In genomic region chr1:229863651-229864545, GRCh38 we compare ENCODE assay signal across 22 cellular contexts.
DNase-seq lines count a peak whose midpoint lies in the region; ATAC-seq, FAIRE-seq and TF ChIP-seq lines count a peak whose summit lies in the region.
"Had no signal": no experiment of that assay in that cellular context is flagged by ENCODE, and none has a peak within 500 bp of the region (broad histone marks: within the 10 kb centered on the region; RNA-seq: fewer than 3 reads in every experiment).

No MANE protein-coding gene starts in this region.

- peaks cover 77% of the 10 kb centered on the region for H3K4me1 Mint-ChIP-seq in brain
- H3K4me1 Mint-ChIP-seq: activated B cell treated with CpG ODN at 0.5 μM for 24 hours; activated CD4-positive, alpha-beta memory T cell treated with anti-CD3 and anti-CD28 coated beads, Interleukin-2, amount 10 ng/mL, durations not matched to agents 7 days and 5 days; CD8-positive, alpha-beta memory T cell; central memory CD8-positive, alpha-beta T cell had no signal

- DNase-seq in left ventricle myocardium inferior (peak; percentile 46), pons (ENCODE audit: low spot score) (peak; percentile 49), uterus (no peak), GM12892 (ENCODE audit: insufficient read length) (no peak)
- DNase-seq: activated B cell treated with CpG ODN at 0.5 μM for 24 hours; activated CD4-positive, alpha-beta memory T cell treated with anti-CD3 and anti-CD28 coated beads, Interleukin-2, amount 10 ng/mL, durations not matched to agents 7 days and 5 days; CD8-positive, alpha-beta memory T cell; DMS53; Kasumi-1; NCI-H1092 treated with DMSO at 0.1 percent for 48 hours; NCI-H510A treated with DMSO at 0.1 percent for 48 hours; NK-92 treated with Interleukin-12 subunit alpha and Interleukin-12 subunit beta, amount 100 ng/mL, for 24 hours; T1000 had no signal

- peak overlapping the region; percentile 93 for H3K27ac ChIP-seq in left ventricle myocardium inferior (replicated peaks)
- peak overlapping the region; percentile 16 to 56 for H3K27ac ChIP-seq in uterus
- H3K27ac ChIP-seq: neutrophil had no signal

- H3K4me3 ChIP-seq in left ventricle myocardium inferior (no peak overlapping the region), uterus (no peak overlapping the region)
- H3K4me3 ChIP-seq: GM12878 had no signal

- H3K4me1 ChIP-seq in left ventricle myocardium inferior, result peaks cover 54% of the 10 kb centered on the region
- H3K4me1 ChIP-seq in uterus, result no peaks in the 10 kb centered on the region

- TF ChIP-seq CTCF in brain (conservative IDR thresholded peaks at IDR 0.05) (no peak), left ventricle myocardium inferior (IDR thresholded peaks at IDR 0.05; ENCODE audit: borderline replicate concordance) (no peak), uterus (IDR thresholded peaks at IDR 0.05) (no peak)

- peak overlapping the region in 3 of 5 experiments; percentile 81 to 96 (median 94) for H3K27ac Mint-ChIP-seq in brain
- H3K27ac Mint-ChIP-seq: activated B cell treated with CpG ODN at 0.5 μM for 24 hours; activated CD4-positive, alpha-beta memory T cell treated with anti-CD3 and anti-CD28 coated beads, Interleukin-2, amount 10 ng/mL, durations not matched to agents 7 days and 5 days; CD8-positive, alpha-beta memory T cell; mesothelial cell of epicardium had no signal

- H3K4me3 Mint-ChIP-seq in brain, result peak overlapping the region in 1 of 5 experiments; percentile 15
- H3K4me3 Mint-ChIP-seq: activated B cell treated with CpG ODN at 0.5 μM for 24 hours; activated CD4-positive, alpha-beta memory T cell treated with anti-CD3 and anti-CD28 coated beads, Interleukin-2, amount 10 ng/mL, durations not matched to agents 7 days and 5 days; CD8-positive, alpha-beta memory T cell; central memory CD8-positive, alpha-beta T cell; mesothelial cell of epicardium had no signal

- H3K36me3 Mint-ChIP-seq in brain, result no peaks in the 10 kb centered on the region
- H3K36me3 Mint-ChIP-seq: CD8-positive, alpha-beta memory T cell; mesothelial cell of epicardium had no signal

- H3K27me3 ChIP-seq in left ventricle myocardium inferior (ENCODE audit: low read depth) (peaks cover 5% of the 10 kb centered on the region), uterus (no peaks in the 10 kb centered on the region)
- H3K27me3 ChIP-seq: neutrophil had no signal

- H3K36me3 ChIP-seq in left ventricle myocardium inferior, result no peaks in the 10 kb centered on the region
- no peaks in the 10 kb centered on the region for H3K36me3 ChIP-seq in uterus
- H3K36me3 ChIP-seq: neutrophil had no signal

- ATAC-seq in GM18517 (IDR thresholded peaks at IDR 0.05; ENCODE audit: unreplicated experiment) (no peak), HG02884 (IDR thresholded peaks at IDR 0.05; ENCODE audit: unreplicated experiment) (no peak)
- ATAC-seq: esophagus mucosa, GM12878, HCT116 had no signal

- H3K9me3 ChIP-seq in left ventricle myocardium inferior (replicated peaks) (no peaks in the 10 kb centered on the region), uterus (no peaks in the 10 kb centered on the region)
- H3K9me3 ChIP-seq: neutrophil had no signal

- TF ChIP-seq POLR2A in uterus (IDR thresholded peaks at IDR 0.05) (no peak), GM12892 (IDR thresholded peaks at IDR 0.05; ENCODE audit: low read depth, low read length) (no peak)

- H3K9me3 Mint-ChIP-seq in brain, result peaks cover 0 to 7% (median 3%) of the 10 kb centered on the region in 5 experiments
- H3K9me3 Mint-ChIP-seq: activated B cell treated with CpG ODN at 0.5 μM for 24 hours; activated CD4-positive, alpha-beta memory T cell treated with anti-CD3 and anti-CD28 coated beads, Interleukin-2, amount 10 ng/mL, durations not matched to agents 7 days and 5 days; CD8-positive, alpha-beta memory T cell; central memory CD8-positive, alpha-beta T cell; mesothelial cell of epicardium had no signal

- no peak for FAIRE-seq in GM12892 (lab: Jason Lieb, UNC)
- FAIRE-seq: GM12878 had no signal

- intact Hi-C loops in left ventricle myocardium inferior (cut with micrococcal nuclease) (no loop called here), uterus (cut with DNase I; ENCODE audit: low total_unique reads) (no loop called here)

- peaks cover 7% of the 10 kb centered on the region for H3K27me3 Mint-ChIP-seq in brain

Comparison
In these comparisons a context has a peak if more than half of its experiments do, and no peak if none do; other contexts are left out.
1. DNase-seq: peak in left ventricle myocardium inferior (single experiment) and pons (single experiment); none in uterus (0 of 2) and GM12892 (single experiment).